Comparison of ENCODE assay signal across 30 cellular contexts in genomic region chr3:13827699-13828098, GRCh38. TPM values are rescaled to one million over a fixed set of nuclear protein-coding genes. Genes with fewer than 3 reads are reported as not detected.
"Had no signal": no experiment of that assay in that cellular context is flagged by ENCODE, and none has a peak within 500 bp of the region (broad histone marks: within the 10 kb centered on the region; RNA-seq: fewer than 3 reads in every experiment).

No MANE protein-coding gene starts in this region.

- ATAC-seq: activated T-helper 17 cell treated with anti-CD3 and anti-CD28 coated beads, Interleukin-2, amount 50 U/mL, for 72 hours; K562; Panc1; T-helper 17 cell had no signal

- H3K27ac ChIP-seq: brain microvascular endothelial cell, cardiac muscle cell had no signal

- H3K36me3 ChIP-seq: brain microvascular endothelial cell, cardiac muscle cell had no signal

- H3K4me3 Mint-ChIP-seq: activated B cell treated with CpG ODN at 0.5 μM for 24 hours; activated CD4-positive, alpha-beta memory T cell treated with anti-CD3 and anti-CD28 coated beads for 36 hours; activated CD4-positive, alpha-beta T cell treated with anti-CD3 and anti-CD28 coated beads, Interleukin-2, amount 10 ng/mL, durations not matched to agents 24 days and 14 days; activated naive CD4-positive, alpha-beta T cell treated with anti-CD3 and anti-CD28 coated beads, Interleukin-2, amount 10 ng/mL, durations not matched to agents 7 days and 5 days; activated naive CD8-positive, alpha-beta T cell treated with anti-CD3 and anti-CD28 coated beads for 36 hours; activated T-helper 17 cell treated with anti-CD3 and anti-CD28 coated beads, Interleukin-2, amount 50 U/mL, for 72 hours; T-helper 17 cell had no signal

- H3K4me1 Mint-ChIP-seq: activated B cell treated with CpG ODN at 0.5 μM for 24 hours; activated CD4-positive, alpha-beta T cell treated with anti-CD3 and anti-CD28 coated beads, Interleukin-2, amount 10 ng/mL, durations not matched to agents 24 days and 14 days; activated naive CD4-positive, alpha-beta T cell treated with anti-CD3 and anti-CD28 coated beads, Interleukin-2, amount 10 ng/mL, durations not matched to agents 7 days and 5 days; activated naive CD8-positive, alpha-beta T cell treated with anti-CD3 and anti-CD28 coated beads for 36 hours had no signal

- H3K27ac Mint-ChIP-seq: activated B cell treated with CpG ODN at 0.5 μM for 24 hours; activated CD4-positive, alpha-beta memory T cell treated with anti-CD3 and anti-CD28 coated beads for 36 hours; activated CD4-positive, alpha-beta T cell treated with anti-CD3 and anti-CD28 coated beads, Interleukin-2, amount 10 ng/mL, durations not matched to agents 24 days and 14 days; activated naive CD4-positive, alpha-beta T cell treated with anti-CD3 and anti-CD28 coated beads, Interleukin-2, amount 10 ng/mL, durations not matched to agents 7 days and 5 days; activated naive CD8-positive, alpha-beta T cell treated with anti-CD3 and anti-CD28 coated beads for 36 hours; activated T-helper 17 cell treated with anti-CD3 and anti-CD28 coated beads, Interleukin-2, amount 50 U/mL, for 72 hours had no signal

- H3K9me3 Mint-ChIP-seq: activated B cell treated with CpG ODN at 0.5 μM for 24 hours; activated CD4-positive, alpha-beta memory T cell treated with anti-CD3 and anti-CD28 coated beads for 36 hours; activated CD4-positive, alpha-beta T cell treated with anti-CD3 and anti-CD28 coated beads, Interleukin-2, amount 10 ng/mL, durations not matched to agents 24 days and 14 days; activated naive CD4-positive, alpha-beta T cell treated with anti-CD3 and anti-CD28 coated beads, Interleukin-2, amount 10 ng/mL, durations not matched to agents 7 days and 5 days; activated naive CD8-positive, alpha-beta T cell treated with anti-CD3 and anti-CD28 coated beads for 36 hours; activated T-helper 17 cell treated with anti-CD3 and anti-CD28 coated beads, Interleukin-2, amount 50 U/mL, for 72 hours had no signal

- H3K36me3 Mint-ChIP-seq: activated CD4-positive, alpha-beta memory T cell treated with anti-CD3 and anti-CD28 coated beads for 36 hours; activated naive CD4-positive, alpha-beta T cell treated with anti-CD3 and anti-CD28 coated beads, Interleukin-2, amount 10 ng/mL, durations not matched to agents 7 days and 5 days; activated naive CD8-positive, alpha-beta T cell treated with anti-CD3 and anti-CD28 coated beads for 36 hours had no signal

- DNase-seq: activated B cell treated with CpG ODN at 0.5 μM for 24 hours; activated CD4-positive, alpha-beta memory T cell treated with anti-CD3 and anti-CD28 coated beads for 36 hours; activated CD4-positive, alpha-beta T cell treated with anti-CD3 and anti-CD28 coated beads for 1 hour; activated CD4-positive, alpha-beta T cell treated with anti-CD3 and anti-CD28 coated beads, Interleukin-2, amount 10 ng/mL, durations not matched to agents 24 days and 14 days; activated gamma-delta T cell; activated naive CD4-positive, alpha-beta T cell treated with anti-CD3 and anti-CD28 coated beads, Interleukin-2, amount 10 ng/mL, durations not matched to agents 7 days and 5 days; activated naive CD8-positive, alpha-beta T cell treated with anti-CD3 and anti-CD28 coated beads for 36 hours; activated T-cell treated with anti-CD3 and anti-CD28 coated beads for 4 hours; activated T-cell treated with anti-CD3 and anti-CD28 coated beads, Interleukin-2, amount 50 U/mL, for 48 hours; brain microvascular endothelial cell; Karpas-422; MM.1S; NCI-H1105; NCI-H1436; NCI-H1694 treated with DMSO at 0.1 percent for 48 hours; NCI-H2029 treated with DMSO at 0.1 percent for 48 hours; NCI-H345; NCI-H510A; NCI-H526 treated with DMSO at 0.1 percent for 48 hours; NCI-H82; RPMI8226; SHP77 treated with DMSO at 0.1 percent for 48 hours; T-helper 17 cell; T-helper 9 cell had no signal

- H3K4me3 ChIP-seq: cardiac muscle cell, K562 had no signal

- H3K27me3 ChIP-seq: brain microvascular endothelial cell, cardiac muscle cell had no signal

RNA-seq across cellular contexts. Expression of gene WNT7A, which starts 52.2 kb away (rescaled TPM):
- total RNA-seq: activated B cell treated with CpG ODN at 0.5 μM for 24 hours; activated CD4-positive, alpha-beta T cell treated with anti-CD3 and anti-CD28 coated beads, Interleukin-2, amount 10 ng/mL, durations not matched to agents 24 days and 14 days; cardiac muscle cell; K562; OCI-LY7; SK-MEL-5 had no signal
- polyA plus RNA-seq: cardiac muscle cell had no signal
